ENCODE assay signal across 10 cellular contexts in the genomic region with DNA sequence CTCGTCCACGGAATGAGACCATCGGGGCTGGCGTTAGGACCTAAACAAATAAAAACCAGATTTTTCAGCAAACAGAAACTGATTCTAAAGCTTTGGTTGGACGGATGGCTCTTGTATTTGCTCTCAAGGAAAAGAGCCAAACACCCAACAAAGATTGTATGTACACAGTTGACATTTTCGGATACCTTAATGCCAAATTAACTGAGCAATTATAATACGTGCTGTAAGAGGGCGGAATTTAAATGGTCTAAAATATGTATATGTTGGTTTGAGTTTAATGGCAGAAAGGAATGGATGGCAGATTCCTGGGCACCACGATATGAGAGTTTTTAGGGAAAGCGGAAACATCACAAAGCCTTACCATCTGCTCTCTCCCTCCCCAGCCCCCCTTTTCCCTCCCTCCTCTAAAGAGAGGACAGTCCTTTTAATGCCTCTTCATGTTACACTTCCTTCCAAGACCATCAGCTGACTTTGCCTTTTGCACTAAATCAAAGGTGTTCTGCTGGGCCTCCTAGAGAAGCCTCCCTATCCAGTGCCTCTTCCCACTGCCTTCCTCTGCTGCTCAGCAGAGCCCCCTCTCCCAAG. TPM values are rescaled to one million over a fixed set of nuclear protein-coding genes. Genes with fewer than 3 reads are reported as not detected.
A peak's percentile ranks its signal among the peaks of the same experiment; 100 is the strongest.
DNase-seq lines count a peak whose midpoint lies in the region; ATAC-seq, FAIRE-seq and TF ChIP-seq lines count a peak whose summit lies in the region.
"Had no signal": no experiment of that assay in that cellular context is flagged by ENCODE, and none has a peak within 500 bp of the region (broad histone marks: within the 10 kb centered on the region; RNA-seq: fewer than 3 reads in every experiment).

No MANE protein-coding gene starts in this region.

- peak overlapping the region; percentile 92 for H3K27ac Mint-ChIP-seq in osteocyte (ENCODE audit: unreplicated experiment)
- no peak overlapping the region for H3K27ac Mint-ChIP-seq in HFFc6

- no peak overlapping the region for H2AFZ ChIP-seq in GM12878 (ENCODE audit: control insufficient read depth, low read depth, low read length)

- peak overlapping the region; percentile 57 for H3K4me3 Mint-ChIP-seq in osteocyte (ENCODE audit: unreplicated experiment)
- H3K4me3 Mint-ChIP-seq in HFFc6, result no peak overlapping the region; the same call in 1 of the 2 replicates

- CTCF ChIA-PET in GM12878 (lab: Yijun Ruan, JAX), result interaction anchor here (1.9 kb wide), 1 partner anchor 13 kb away, joined by 5 read pairs; no protein-coding TSS in a partner anchor

- no peak overlapping the region for H3K4me2 ChIP-seq in GM12878 (ENCODE audit: control insufficient read depth, insufficient read depth)

- in situ Hi-C loops in GM12878 (cut with MboI), result no loop called here

- H3K9ac ChIP-seq in GM12878 (ENCODE audit: control insufficient read depth, insufficient read depth, low read length), result no peak overlapping the region

- DNase-seq in NCI-H1105 treated with DMSO at 0.1 percent for 48 hours (lab: John Stamatoyannopoulos, UW), result peak; percentile 65
- DNase-seq in NCI-H1105 (lab: John Stamatoyannopoulos, UW), result no peak
- DNase-seq in NCI-H1092 treated with DMSO at 0.1 percent for 48 hours (lab: John Stamatoyannopoulos, UW), result peak; percentile 83
- DNase-seq in GM12878 (ENCODE audit: low read depth, low spot score), result no peak
- DNase-seq in osteocyte (ENCODE audit: extremely low spot score, unreplicated experiment), result no peak
- DNase-seq in HFFc6, result no peak
- DNase-seq: MV-4-11 had no signal

- BruUV-seq in GM12878 (replicated peaks; lab: Mats Ljungman, UMichigan), result no TSS peak

- no peak for FAIRE-seq in GM12878 (lab: Jason Lieb, UNC)
- FAIRE-seq: A204.1 had no signal

- no peaks in the 10 kb centered on the region for H3K4me1 ChIP-seq in GM12878 (ENCODE audit: control insufficient read depth, insufficient read depth, low read length)

- peaks cover 24% of the 10 kb centered on the region for H3K4me1 Mint-ChIP-seq in osteocyte (ENCODE audit: unreplicated experiment)
- peaks cover 50% of the 10 kb centered on the region for H3K4me1 Mint-ChIP-seq in HFFc6 (ENCODE audit: low read depth)

- peaks cover 82% of the 10 kb centered on the region for H3K36me3 Mint-ChIP-seq in osteocyte (ENCODE audit: unreplicated experiment)
- H3K36me3 Mint-ChIP-seq in HFFc6 (ENCODE audit: low read depth), result peaks cover 85% of the 10 kb centered on the region

- no peaks in the 10 kb centered on the region for H3K27me3 ChIP-seq in GM12878 (replicated peaks in 1 of 2; ENCODE audit: control insufficient read depth in 2 of 2, insufficient read depth in 2 of 2, low read length in 1 of 2)

- SMC1A ChIA-PET in GM12878 (lab: Charles Lee; ENCODE audit: uncharacterized antibody, unreplicated experiment), result interaction anchor here (0.8 to 1.5 kb wide), 4 partner anchors 9 to 49 kb away, joined by 3 to 8 read pairs (median 4); no protein-coding TSS in a partner anchor

- H3K9me3 Mint-ChIP-seq in osteocyte (ENCODE audit: unreplicated experiment) (no peaks in the 10 kb centered on the region), HFFc6 (no peaks in the 10 kb centered on the region)

- ATAC-seq in GM12878 (no peak), HG02678 (IDR thresholded peaks at IDR 0.05; ENCODE audit: unreplicated experiment) (no peak), GM18511 (IDR thresholded peaks at IDR 0.05; ENCODE audit: unreplicated experiment) (no peak)

- peaks cover 52 to 90% of the 10 kb centered on the region in 2 experiments for H3K36me3 ChIP-seq in GM12878 (ENCODE audit: control insufficient read depth in 2 of 2, insufficient read depth in 2 of 2, low read length in 1 of 2)

- H3K9me3 ChIP-seq in GM12878 (replicated peaks; ENCODE audit: control insufficient read depth, insufficient read depth, low read length), result no peaks in the 10 kb centered on the region

- no peaks in the 10 kb centered on the region for H3K79me2 ChIP-seq in GM12878 (ENCODE audit: control insufficient read depth, insufficient read depth, low read length)

- H3K27ac ChIP-seq in GM12878 (ENCODE audit: control insufficient read depth, insufficient read depth), result no peak overlapping the region

- TF ChIP-seq EP300 in GM12878 (IDR thresholded peaks at IDR 0.05; ENCODE audit: borderline replicate concordance in 1 of 2, control insufficient read depth in 1 of 2, low read depth in 2 of 2, low read length in 2 of 2), result no peak

- H3K27me3 Mint-ChIP-seq in osteocyte (ENCODE audit: unreplicated experiment) (no peaks in the 10 kb centered on the region), HFFc6 (ENCODE audit: insufficient read depth) (peaks cover 20% of the 10 kb centered on the region)

- POLR2A ChIA-PET in GM12878 (lab: Charles Lee), result interaction anchor here (0.5 to 1.8 kb wide), 2 partner anchors 7 to 78 kb away, joined by 3 to 4 read pairs; no protein-coding TSS in a partner anchor

- WGBS in GM12878 (ENCODE audit: insufficient coverage, insufficient replicate concordance, low lambda C conversion rate, missing lambda C conversion rate), result 97% methylated on average over 10 of the region's 10 CpGs

- no peak for TF ChIP-seq CTCF in GM12878 (IDR thresholded peaks at IDR 0.05 in 2 of 3, conservative IDR thresholded peaks at IDR 0.05 in 1 of 3; ENCODE audit: control insufficient read depth in 2 of 3, extremely low read depth in 1 of 3, insufficient read depth in 1 of 3, low read depth in 3 of 3, low read length in 3 of 3)
- no peak for TF ChIP-seq CTCF in osteocyte (IDR thresholded peaks at IDR 0.05)
- no peak for TF ChIP-seq CTCF in HFFc6 (IDR thresholded peaks at IDR 0.05)

- peaks cover 12% of the 10 kb centered on the region for H4K20me1 ChIP-seq in GM12878 (ENCODE audit: control insufficient read depth, insufficient read depth)

- no peak for TF ChIP-seq RAD21 in GM12878 (IDR thresholded peaks at IDR 0.05; ENCODE audit: insufficient read depth, low read depth, low read length)

- RAD21 ChIA-PET in GM12878 (lab: Charles Lee; ENCODE audit: unreplicated experiment), result no interaction called here

- TF ChIP-seq POLR2A in GM12878 (IDR thresholded peaks at IDR 0.05; ENCODE audit: low read depth, low read length), result no peak

- intact Hi-C loops in GM12878 (cut with micrococcal nuclease; ENCODE audit: unreplicated experiment), result no loop called here

- H3K4me3 ChIP-seq in GM12878, result no peak overlapping the region

TF ChIP-seq in GM12878, 131 proteins besides CTCF, POLR2A, EP300 and RAD21:
- no peak for TF ChIP-seq ETV6 (conservative IDR thresholded peaks at IDR 0.05 in 1 of 2, IDR thresholded peaks at IDR 0.05 in 1 of 2; ENCODE audit: borderline replicate concordance in 1 of 2, low read depth in 1 of 2)
- TF ChIP-seq SIX5 (IDR thresholded peaks at IDR 0.05; ENCODE audit: low read depth, low read length, severe bottlenecking), result no peak
- TF ChIP-seq POLR2AphosphoS5 (IDR thresholded peaks at IDR 0.05; ENCODE audit: low read length), result peak; percentile 45
TF ChIP-seq in GM12878: peak in this region for 1.

RNA-seq across cellular contexts. Expression of a gene that starts 33.2 kb away (rescaled TPM):
- 234 and 236 TPM in 2 replicates for total RNA-seq in GM12878 (2013; cell fraction: nucleolus; rRNA removed)
- total RNA-seq in GM12878 (2014; rRNA removed), result 266 and 304 TPM in 2 replicates
- 249 and 277 TPM in 2 replicates for total RNA-seq in GM12878 (2014; rRNA removed; fragmentation: Illumina TruSeq; extraction: Trizol)
- total RNA-seq in GM12878 (2021), result 309 and 336 TPM in 2 replicates
- polyA plus RNA-seq in GM12878 (2011; ENCODE audit: low read depth), result 185 TPM
- 398 and 422 TPM in 2 replicates for polyA plus RNA-seq in GM12878 (2011; rRNA removed)
- polyA plus RNA-seq in GM12878 (2011; cell fraction: cytosol; rRNA removed), result 272 and 306 TPM in 2 replicates
- 395 and 414 TPM in 2 replicates for polyA plus RNA-seq in GM12878 (2011; cell fraction: nucleus; rRNA removed)
- 237 and 268 TPM in 2 replicates for polyA plus RNA-seq in GM12878 (2012)
- polyA plus RNA-seq in GM12878 (2014; fragmentation: Illumina TruSeq; extraction: Trizol), result 337 and 410 TPM in 2 replicates
- 100 to 1,000 TPM in 1 of 2 experiments, 10 to 100 TPM in 1; 81.8 to 102 TPM for polyA plus RNA-seq in GM12878 (2014; fragmentation: Nextera tagmentation; extraction: Ambion mirVana)
- polyA plus RNA-seq in GM12878 (2014; rRNA removed), result 243 and 305 TPM in 2 replicates
- polyA plus RNA-seq in GM12878 (2016; fragmentation: Nextera tagmentation; extraction: Ambion mirVana), result 100 to 1,000 TPM; 318 to 326 TPM
- 452 and 493 TPM in 2 replicates for polyA minus RNA-seq in GM12878 (2011; rRNA and poly(A)+ RNA removed)
- 179 and 200 TPM in 2 replicates for polyA minus RNA-seq in GM12878 (2011; cell fraction: cytosol; rRNA and poly(A)+ RNA removed)
- 391 and 520 TPM in 2 replicates for polyA minus RNA-seq in GM12878 (2011; cell fraction: nucleus; rRNA and poly(A)+ RNA removed)
- 74.0 and 76.5 TPM in 2 replicates for total RNA-seq in osteocyte
- 100 to 1,000 TPM in 4 of 6 experiments, 10 to 100 TPM in 2; 91.6 to 154 (median 138) TPM for total RNA-seq in HFFc6 (2021; fragmentation: NEBNext Ultra II Directional; extraction: Animal tissue kit (Norgen Biotek cat#: 25700))

Comparison
In these comparisons a context has a peak if more than half of its experiments do, and no peak if none do; other contexts are left out.
1. DNase-seq: peak in NCI-H1105 treated with DMSO at 0.1 percent for 48 hours (single experiment) and NCI-H1092 treated with DMSO at 0.1 percent for 48 hours (single experiment); none in NCI-H1105 (single experiment), GM12878 (single experiment), osteocyte (single experiment) and HFFc6 (single experiment).